Comparison of ENCODE assay signal across 15 cellular contexts in the genomic region with DNA sequence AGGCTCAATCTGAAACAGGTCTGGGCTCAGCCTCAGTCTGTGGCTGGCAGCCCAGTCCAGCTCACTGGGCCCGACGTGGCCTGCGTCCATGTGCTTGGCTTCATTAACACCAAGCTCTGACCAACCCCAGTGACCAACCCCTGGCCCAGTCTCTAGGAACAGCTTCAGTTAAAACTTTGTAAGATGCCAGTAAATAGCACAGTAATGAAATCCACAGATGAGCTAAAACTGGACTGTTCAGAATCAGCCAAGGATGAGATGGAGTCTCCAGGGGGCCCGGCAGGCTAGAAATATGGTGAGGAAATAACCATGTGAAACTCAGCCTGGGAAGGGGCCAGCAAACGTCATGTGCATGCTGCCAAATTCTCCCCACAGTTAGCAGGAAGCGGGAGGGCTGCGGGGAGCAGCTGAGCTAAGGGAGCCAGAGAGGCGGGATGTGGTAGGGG. TPM values are rescaled to one million over a fixed set of nuclear protein-coding genes. Genes with fewer than 3 reads are reported as not detected.
DNase-seq lines count a peak whose midpoint lies in the region; ATAC-seq and TF ChIP-seq lines count a peak whose summit lies in the region.
"Had no signal": no experiment of that assay in that cellular context is flagged by ENCODE, and none has a peak within 500 bp of the region (broad histone marks: within the 10 kb centered on the region; RNA-seq: fewer than 3 reads in every experiment).

No MANE protein-coding gene starts in this region.

- DNase-seq in caudate nucleus (lab: John Stamatoyannopoulos, UW) (peak in 37 of 61 donors; percentile 0 to 56 (median 22)), right cardiac atrium (peak; percentile 82 to 90 (median 87)), sigmoid colon (peak; percentile 90), HEK293T (ENCODE audit: extremely low spot score) (no peak), NCI-H526 treated with DMSO at 0.1 percent for 48 hours (lab: John Stamatoyannopoulos, UW) (no peak)
- DNase-seq in stimulated activated CD4-positive, alpha-beta T cell treated with anti-CD3 and anti-CD28 coated beads, Interleukin-15, amount 100 ng/mL, for 24 hours = no peak
- DNase-seq: activated CD4-positive, alpha-beta T cell treated with anti-CD3 and anti-CD28 coated beads for 48 hours; naive thymus-derived CD8-positive, alpha-beta T cell; NCI-H2171 treated with DMSO at 0.1 percent for 48 hours; PC-3 had no signal

- H3K27me3 ChIP-seq in BLaER1 treated with 17β-estradiol and CSF1 and Interleukin-3, amounts not matched to agents 10 nM and 100 nM = peaks cover 54 to 100% (median 98%) of the 10 kb centered on the region in 11 experiments
- H3K27me3 ChIP-seq in right cardiac atrium (ENCODE audit: control insufficient read depth, insufficient read depth) (no peaks in the 10 kb centered on the region), sigmoid colon (no peaks in the 10 kb centered on the region)
- H3K27me3 ChIP-seq: vagina had no signal

- POLR2A ChIA-PET in HEK293T (lab: Yijun Ruan, JAX) = no interaction called here

- peak; percentile 81 to 90 for ATAC-seq in right cardiac atrium
- no peak for ATAC-seq in HG03520 (IDR thresholded peaks at IDR 0.05; ENCODE audit: unreplicated experiment)
- ATAC-seq: naive thymus-derived CD8-positive, alpha-beta T cell; PC-3 had no signal

- H3K9ac ChIP-seq in BLaER1 treated with 17β-estradiol and CSF1 and Interleukin-3, amounts not matched to agents 10 nM and 100 nM = peak overlapping the region in 5 of 11 experiments; percentile 27 to 73 (median 46); a peak in 6 of 22 replicates

- peaks cover 0 to 6% (median 0%) of the 10 kb centered on the region in 11 experiments; a peak in 1 of 22 replicates for H4K20me1 ChIP-seq in BLaER1 treated with 17β-estradiol and CSF1 and Interleukin-3, amounts not matched to agents 10 nM and 100 nM

- H3K4me2 ChIP-seq in BLaER1 treated with 17β-estradiol and CSF1 and Interleukin-3, amounts not matched to agents 10 nM and 100 nM = peak overlapping the region; percentile 9 to 79 (median 69); a peak in 20 of 22 replicates

- peaks cover 4 to 54% (median 33%) of the 10 kb centered on the region in 10 experiments; a peak in 17 of 20 replicates for H3K4me1 ChIP-seq in BLaER1 treated with 17β-estradiol and CSF1 and Interleukin-3, amounts not matched to agents 10 nM and 100 nM
- H3K4me1 ChIP-seq in right cardiac atrium (ENCODE audit: control insufficient read depth, insufficient read depth, low read length) (peaks cover 2% of the 10 kb centered on the region), sigmoid colon (no peaks in the 10 kb centered on the region)
- H3K4me1 ChIP-seq: vagina had no signal

- 33% methylated on average over 8 of the region's 8 CpGs for WGBS in right cardiac atrium
- WGBS in sigmoid colon, 2 donors = 75 to 89% methylated on average over 8 of the region's 8 CpGs

- CTCF ChIA-PET in HEK293T (lab: Yijun Ruan, JAX) = no interaction called here

- H3K27ac ChIP-seq in BLaER1 treated with 17β-estradiol and CSF1 and Interleukin-3, amounts not matched to agents 10 nM and 100 nM = peak overlapping the region in 7 of 11 experiments; percentile 26 to 84 (median 61); a peak in 12 of 22 replicates
- no peak overlapping the region for H3K27ac ChIP-seq in caudate nucleus (ENCODE audit: low read depth, low read length)
- H3K27ac ChIP-seq in right cardiac atrium (ENCODE audit: low read length) = no peak overlapping the region
- H3K27ac ChIP-seq in sigmoid colon = no peak overlapping the region
- H3K27ac ChIP-seq: HL-60, vagina had no signal

- intact Hi-C loops in right cardiac atrium (cut with DNase I) (no loop called here), sigmoid colon (cut with DNase I) (no loop called here)

- H3K36me3 ChIP-seq in BLaER1 treated with 17β-estradiol and CSF1 and Interleukin-3, amounts not matched to agents 10 nM and 100 nM = no peaks in the 10 kb centered on the region
- H3K36me3 ChIP-seq in sigmoid colon = no peaks in the 10 kb centered on the region
- H3K36me3 ChIP-seq: vagina had no signal

- TF ChIP-seq CTCF in sigmoid colon (IDR thresholded peaks at IDR 0.05) = no peak

- no peak for TF ChIP-seq POLR2A in sigmoid colon (IDR thresholded peaks at IDR 0.05)

- no peak for TF ChIP-seq EP300 in sigmoid colon (IDR thresholded peaks at IDR 0.05)

- H3K4me3 ChIP-seq in BLaER1 treated with 17β-estradiol and CSF1 and Interleukin-3, amounts not matched to agents 10 nM and 100 nM = no peak overlapping the region
- no peak overlapping the region for H3K4me3 ChIP-seq in right cardiac atrium (ENCODE audit: low read length)
- no peak overlapping the region for H3K4me3 ChIP-seq in sigmoid colon
- H3K4me3 ChIP-seq: vagina had no signal

- peaks cover 0 to 7% (median 3%) of the 10 kb centered on the region in 11 experiments; a peak in 4 of 22 replicates for H3K9me3 ChIP-seq in BLaER1 treated with 17β-estradiol and CSF1 and Interleukin-3, amounts not matched to agents 10 nM and 100 nM (replicated peaks in 1 of 11)
- H3K9me3 ChIP-seq in right cardiac atrium (ENCODE audit: control insufficient read depth, low read length) (no peaks in the 10 kb centered on the region), sigmoid colon (no peaks in the 10 kb centered on the region)
- H3K9me3 ChIP-seq: vagina had no signal

TF ChIP-seq in HEK293T, 16 proteins besides CTCF, POLR2A, EP300 and RAD21:
- no peak for TF ChIP-seq FOXM1 (IDR thresholded peaks at IDR 0.05; ENCODE audit: borderline replicate concordance)
- TF ChIP-seq L3MBTL2 (conservative IDR thresholded peaks at IDR 0.05) = no peak
- TF ChIP-seq ELF4 (IDR thresholded peaks at IDR 0.05) = no peak
- no peak for TF ChIP-seq BHLHE40 (IDR thresholded peaks at IDR 0.05; ENCODE audit: borderline replicate concordance)
- no peak for TF ChIP-seq FOXK2 (IDR thresholded peaks at IDR 0.05)

RNA-seq across cellular contexts. Expression of a gene that starts 37.1 kb away (rescaled TPM):
- total RNA-seq in right cardiac atrium (1 to 10 TPM; 2.4 to 4.1 (median 3.2) TPM), sigmoid colon (10 to 100 TPM in 1 of 4 donors, 1 to 10 TPM in 3; 2.6 to 11.1 (median 4.7) TPM)
- polyA plus RNA-seq in right cardiac atrium (1.3 TPM), sigmoid colon (1 to 10 TPM; 1.8 to 3.3 (median 2.5) TPM)
- total RNA-seq: endothelial cell of umbilical vein; naive thymus-derived CD8-positive, alpha-beta T cell; PC-3 had no signal

RNA-seq across cellular contexts. Expression of a gene that starts 46.9 kb away (rescaled TPM):
- total RNA-seq in right cardiac atrium = 10 to 100 TPM in 1 of 4 donors, 1 to 10 TPM in 3; 4.0 to 10.5 (median 6.4) TPM
- 7.0 TPM for polyA plus RNA-seq in right cardiac atrium
- total RNA-seq in sigmoid colon = under 1 TPM in 2 of 4 donors, not detected in 2; 0.36 to 0.81 TPM
- polyA plus RNA-seq in sigmoid colon = under 1 TPM in 1 of 3 donors, not detected in 2; 0.47 TPM
- total RNA-seq: naive thymus-derived CD8-positive, alpha-beta T cell; vagina had no signal
- polyA plus RNA-seq: naive thymus-derived CD8-positive, alpha-beta T cell had no signal

Comparison
In these comparisons a context has a peak if more than half of its experiments do, and no peak if none do; other contexts are left out.
1. H3K27ac ChIP-seq: peak in BLaER1 treated with 17β-estradiol and CSF1 and Interleukin-3, amounts not matched to agents 10 nM and 100 nM (7 of 11); none in caudate nucleus (single experiment), right cardiac atrium (single experiment) and sigmoid colon (0 of 4).
2. DNase-seq: peak in caudate nucleus (37 of 61), right cardiac atrium (3 of 3) and sigmoid colon (single experiment); none in HEK293T (single experiment), stimulated activated CD4-positive, alpha-beta T cell treated with anti-CD3 and anti-CD28 coated beads, Interleukin-15, amount 100 ng/mL, for 24 hours (single experiment) and NCI-H526 treated with DMSO at 0.1 percent for 48 hours (single experiment).